ENCODE assay signal across 16 cellular contexts in genomic region chr2:149740490-149740889, GRCh38.
"Had no signal": no experiment of that assay in that cellular context is flagged by ENCODE, and none has a peak within 500 bp of the region (broad histone marks: within the 10 kb centered on the region; RNA-seq: fewer than 3 reads in every experiment).

No MANE protein-coding gene starts in this region.

- DNase-seq: colonic mucosa; dermis blood vessel endothelial cell; erythroblast; heart left ventricle; hippocampal formation; kidney glomerular epithelial cell; natural killer cell; ovary; right cardiac atrium; stimulated activated CD4-positive, alpha-beta T cell treated with anti-CD3 and anti-CD28 coated beads, Interleukin-4, amount 100 ng/mL, for 1 hour; stimulated activated CD8-positive, alpha-beta memory T cell treated with anti-CD3 and anti-CD28 coated beads, Interleukin-4, amount 100 ng/mL, for 48 hours; stimulated activated naive CD8-positive, alpha-beta T cell treated with anti-CD3 and anti-CD28 coated beads, Interleukin-15, Interleukin-2, amounts not matched to agents 100 U/mL and 50 U/mL, for 24 hours; thyroid gland had no signal

- H3K27ac ChIP-seq: colonic mucosa, heart left ventricle, ovary, suprapubic skin, thyroid gland had no signal

- H3K36me3 ChIP-seq: colonic mucosa, heart left ventricle, ovary, suprapubic skin, thyroid gland had no signal

- FAIRE-seq: frontal cortex had no signal

- H3K4me3 ChIP-seq: colonic mucosa, heart left ventricle, ovary, suprapubic skin, thyroid gland had no signal

- H3K4me1 ChIP-seq: colonic mucosa, thyroid gland had no signal

- H3K27me3 ChIP-seq: colonic mucosa, heart left ventricle, ovary, suprapubic skin, thyroid gland had no signal

- ATAC-seq: heart left ventricle; natural killer cell; right cardiac atrium; stimulated activated effector memory CD8-positive, alpha-beta T cell treated with anti-CD3 and anti-CD28 coated beads, Interleukin-12 subunit alpha, Interleukin-12 subunit beta, amount 100 ng/mL, for 72 hours; stimulated activated naive CD8-positive, alpha-beta T cell treated with anti-CD3 and anti-CD28 coated beads, Interleukin-15, Interleukin-2, amounts not matched to agents 100 U/mL and 50 U/mL, for 24 hours had no signal

- H3K9me3 ChIP-seq: colonic mucosa, ovary, suprapubic skin, thyroid gland had no signal
